In genomic region chr13:42271337-42272114, GRCh38 we compare ENCODE assay signal across 8 cellular contexts. TPM values are rescaled to one million over a fixed set of nuclear protein-coding genes. Genes with fewer than 3 reads are reported as not detected.
DNase-seq lines count a peak whose midpoint lies in the region; ATAC-seq and TF ChIP-seq lines count a peak whose summit lies in the region.

No MANE protein-coding gene starts in this region.

- ATAC-seq in GM19397 (IDR thresholded peaks at IDR 0.05; ENCODE audit: unreplicated experiment) (peak; percentile 85), HG03565 (IDR thresholded peaks at IDR 0.05; ENCODE audit: unreplicated experiment) (peak; percentile 71)

- no peaks in the 10 kb centered on the region for H3K27me3 ChIP-seq in dorsolateral prefrontal cortex
- H3K27me3 ChIP-seq in liver (ENCODE audit: control insufficient read depth in 4 of 4, insufficient read depth in 4 of 4, low read length in 3 of 4): no peaks in the 10 kb centered on the region

- H3K27ac ChIP-seq in dorsolateral prefrontal cortex (peak overlapping the region; percentile 20 to 98 (median 93)), liver (ENCODE audit: low read depth in 1 of 2, low read length in 2 of 2) (peak overlapping the region; percentile 81 to 89)

- intact Hi-C loops in dorsolateral prefrontal cortex (cut with DNase I): loop anchor here in 1 of 2 donors (2.0 kb wide), 1 partner anchor 231 kb away; no protein-coding TSS in a partner anchor

- DNase-seq in CD1c-positive myeloid dendritic cell (ENCODE audit: extremely low spot score): peak; percentile 97
- DNase-seq in NCI-H748 treated with DMSO at 0.1 percent for 48 hours (lab: John Stamatoyannopoulos, UW): peak; percentile 90
- peak; percentile 91 to 93 for DNase-seq in activated CD4-positive, alpha-beta T cell treated with anti-CD3 and anti-CD28 coated beads, Interleukin-2, amount 50 U/mL, for 48 hours
- peak; percentile 96 to 98 (median 98) for DNase-seq in dorsolateral prefrontal cortex
- DNase-seq in stimulated activated CD4-positive, alpha-beta T cell treated with anti-CD3 and anti-CD28 coated beads, Interleukin-4, amount 100 ng/mL, for 1 hour: peak; percentile 89

- WGBS in liver: 5% methylated on average over 57 of the region's 57 CpGs

- TF ChIP-seq CTCF in dorsolateral prefrontal cortex (IDR thresholded peaks at IDR 0.05 in 54 of 56, conservative IDR thresholded peaks at IDR 0.05 in 2 of 56; ENCODE audit: low read depth in 1 of 56, partially characterized antibody in 56 of 56): peak in 23 of 56 donors; percentile 2 to 49 (median 20)
- TF ChIP-seq CTCF in liver (IDR thresholded peaks at IDR 0.05; ENCODE audit: low read depth, low read length, missing input control): no peak

- no peaks in the 10 kb centered on the region for H3K36me3 ChIP-seq in liver (ENCODE audit: control insufficient read depth in 4 of 4, insufficient read depth in 3 of 4, low read depth in 1 of 4, low read length in 3 of 4)

- peak overlapping the region; percentile 62 to 100 (median 94) for H3K4me3 ChIP-seq in dorsolateral prefrontal cortex
- H3K4me3 ChIP-seq in liver (ENCODE audit: low read depth in 1 of 3, low read length in 3 of 3): peak overlapping the region; percentile 57 to 82 (median 79)

- peaks cover 2 to 15% (median 8%) of the 10 kb centered on the region in 4 donors for H3K4me1 ChIP-seq in liver (ENCODE audit: control insufficient read depth in 4 of 4, insufficient read depth in 4 of 4, low read length in 3 of 4)

- H3K9ac ChIP-seq in liver (ENCODE audit: low read depth in 1 of 2, low read length in 2 of 2): peak overlapping the region in 1 of 2 donors; percentile 24

- no peaks in the 10 kb centered on the region for H3K9me3 ChIP-seq in liver (ENCODE audit: control insufficient read depth in 4 of 4, low read length in 3 of 4)

- no peak for TF ChIP-seq RAD21 in liver (IDR thresholded peaks at IDR 0.05)

TF ChIP-seq in liver, 16 proteins besides CTCF, POLR2A, EP300 and RAD21:
- peak; percentile 59 for TF ChIP-seq SP1 (IDR thresholded peaks at IDR 0.05)
- TF ChIP-seq HNF4A (conservative IDR thresholded peaks at IDR 0.05): peak in 1 of 2 donors; percentile 36
- TF ChIP-seq FOXA1 (IDR thresholded peaks at IDR 0.05): no peak
- peak; percentile 40 to 43 for TF ChIP-seq RXRA (IDR thresholded peaks at IDR 0.05)
- peak; percentile 80 for TF ChIP-seq NR2F2 (IDR thresholded peaks at IDR 0.05)
- TF ChIP-seq, protein P1, sequence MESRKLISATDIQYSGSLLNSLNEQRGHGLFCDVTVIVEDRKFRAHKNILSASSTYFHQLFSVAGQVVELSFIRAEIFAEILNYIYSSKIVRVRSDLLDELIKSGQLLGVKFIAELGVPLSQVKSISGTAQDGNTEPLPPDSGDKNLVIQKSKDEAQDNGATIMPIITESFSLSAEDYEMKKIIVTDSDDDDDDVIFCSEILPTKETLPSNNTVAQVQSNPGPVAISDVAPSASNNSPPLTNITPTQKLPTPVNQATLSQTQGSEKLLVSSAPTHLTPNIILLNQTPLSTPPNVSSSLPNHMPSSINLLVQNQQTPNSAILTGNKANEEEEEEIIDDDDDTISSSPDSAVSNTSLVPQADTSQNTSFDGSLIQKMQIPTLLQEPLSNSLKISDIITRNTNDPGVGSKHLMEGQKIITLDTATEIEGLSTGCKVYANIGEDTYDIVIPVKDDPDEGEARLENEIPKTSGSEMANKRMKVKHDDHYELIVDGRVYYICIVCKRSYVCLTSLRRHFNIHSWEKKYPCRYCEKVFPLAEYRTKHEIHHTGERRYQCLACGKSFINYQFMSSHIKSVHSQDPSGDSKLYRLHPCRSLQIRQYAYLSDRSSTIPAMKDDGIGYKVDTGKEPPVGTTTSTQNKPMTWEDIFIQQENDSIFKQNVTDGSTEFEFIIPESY (IDR thresholded peaks at IDR 0.05): peak; percentile 99
- TF ChIP-seq TAF1 (conservative IDR thresholded peaks at IDR 0.05): no peak
- TF ChIP-seq ATF3 (IDR thresholded peaks at IDR 0.05): peak; percentile 16
- peak in 1 of 2 donors; percentile 72 for TF ChIP-seq GABPA (IDR thresholded peaks at IDR 0.05 in 1 of 2, conservative IDR thresholded peaks at IDR 0.05 in 1 of 2)
- no peak for TF ChIP-seq YY1 (IDR thresholded peaks at IDR 0.05)
- peak; percentile 78 to 86 for TF ChIP-seq EGR1 (IDR thresholded peaks at IDR 0.05; ENCODE audit: low read depth in 2 of 2)
- TF ChIP-seq HNF4G (IDR thresholded peaks at IDR 0.05): no peak
- TF ChIP-seq, protein P2, sequence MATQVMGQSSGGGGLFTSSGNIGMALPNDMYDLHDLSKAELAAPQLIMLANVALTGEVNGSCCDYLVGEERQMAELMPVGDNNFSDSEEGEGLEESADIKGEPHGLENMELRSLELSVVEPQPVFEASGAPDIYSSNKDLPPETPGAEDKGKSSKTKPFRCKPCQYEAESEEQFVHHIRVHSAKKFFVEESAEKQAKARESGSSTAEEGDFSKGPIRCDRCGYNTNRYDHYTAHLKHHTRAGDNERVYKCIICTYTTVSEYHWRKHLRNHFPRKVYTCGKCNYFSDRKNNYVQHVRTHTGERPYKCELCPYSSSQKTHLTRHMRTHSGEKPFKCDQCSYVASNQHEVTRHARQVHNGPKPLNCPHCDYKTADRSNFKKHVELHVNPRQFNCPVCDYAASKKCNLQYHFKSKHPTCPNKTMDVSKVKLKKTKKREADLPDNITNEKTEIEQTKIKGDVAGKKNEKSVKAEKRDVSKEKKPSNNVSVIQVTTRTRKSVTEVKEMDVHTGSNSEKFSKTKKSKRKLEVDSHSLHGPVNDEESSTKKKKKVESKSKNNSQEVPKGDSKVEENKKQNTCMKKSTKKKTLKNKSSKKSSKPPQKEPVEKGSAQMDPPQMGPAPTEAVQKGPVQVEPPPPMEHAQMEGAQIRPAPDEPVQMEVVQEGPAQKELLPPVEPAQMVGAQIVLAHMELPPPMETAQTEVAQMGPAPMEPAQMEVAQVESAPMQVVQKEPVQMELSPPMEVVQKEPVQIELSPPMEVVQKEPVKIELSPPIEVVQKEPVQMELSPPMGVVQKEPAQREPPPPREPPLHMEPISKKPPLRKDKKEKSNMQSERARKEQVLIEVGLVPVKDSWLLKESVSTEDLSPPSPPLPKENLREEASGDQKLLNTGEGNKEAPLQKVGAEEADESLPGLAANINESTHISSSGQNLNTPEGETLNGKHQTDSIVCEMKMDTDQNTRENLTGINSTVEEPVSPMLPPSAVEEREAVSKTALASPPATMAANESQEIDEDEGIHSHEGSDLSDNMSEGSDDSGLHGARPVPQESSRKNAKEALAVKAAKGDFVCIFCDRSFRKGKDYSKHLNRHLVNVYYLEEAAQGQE (IDR thresholded peaks at IDR 0.05): no peak
- no peak for TF ChIP-seq JUND (IDR thresholded peaks at IDR 0.05)
- TF ChIP-seq MAX (IDR thresholded peaks at IDR 0.05): peak; percentile 99
- TF ChIP-seq FOXA2 (IDR thresholded peaks at IDR 0.05): no peak
TF ChIP-seq in liver: peak in this region for 9.

RNA-seq across cellular contexts. Expression of gene AKAP11, which starts 0.4 kb away (rescaled TPM):
- total RNA-seq in dorsolateral prefrontal cortex (100 to 1,000 TPM in 111 of 120 experiments, 10 to 100 TPM in 9; 67.6 to 189 (median 142) TPM), liver (10 to 100 TPM; 11.3 to 12.0 TPM)
- 1 to 10 TPM; 2.5 to 3.3 TPM for polyA plus RNA-seq in liver

Comparison
In these comparisons a context has a peak if more than half of its experiments do, and no peak if none do; other contexts are left out.
1. Peak in every context shown above with its lines: DNase-seq, ATAC-seq, H3K4me3 ChIP-seq and H3K27ac ChIP-seq.
2. RNA of gene AKAP11, which starts 0.4 kb away (total RNA-seq): 67.6 to 189 TPM in dorsolateral prefrontal cortex; 11.3 to 12.0 TPM in liver; every median in the first group is over 4 times any median in the second.